In the genomic region with DNA sequence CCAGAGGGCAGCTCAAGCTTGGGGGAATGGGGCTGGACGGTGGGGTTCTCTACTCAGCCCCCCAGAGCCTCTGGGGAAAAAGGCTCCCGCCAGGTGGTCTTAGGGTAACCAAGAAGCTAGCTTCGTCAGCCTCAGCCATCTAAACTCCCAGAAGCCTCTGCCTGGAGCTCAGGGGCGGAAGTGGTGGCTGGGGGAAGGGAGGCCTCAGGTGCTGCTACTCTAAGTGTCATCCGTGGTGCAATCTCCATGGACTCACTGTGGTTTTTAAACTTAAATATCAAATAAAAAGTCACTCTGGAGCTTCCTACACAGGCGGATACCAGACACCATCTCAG, we compare ENCODE assay signal across 9 cellular contexts. TPM values are rescaled to one million over a fixed set of nuclear protein-coding genes. Genes with fewer than 3 reads are reported as not detected.
DNase-seq lines count a peak whose midpoint lies in the region; ATAC-seq, FAIRE-seq and TF ChIP-seq lines count a peak whose summit lies in the region.
"Had no signal": no experiment of that assay in that cellular context is flagged by ENCODE, and none has a peak within 500 bp of the region (broad histone marks: within the 10 kb centered on the region; RNA-seq: fewer than 3 reads in every experiment).

No MANE protein-coding gene starts in this region.

- H3K27ac ChIP-seq in ascending aorta (peak overlapping the region in 1 of 2 donors; percentile 55), small intestine (ENCODE audit: low read depth in 1 of 2, low read length in 1 of 2) (peak overlapping the region; percentile 53 to 61)

- 45 to 55% (median 47%) methylated on average over 6 of the region's 6 CpGs for WGBS in small intestine, 3 donors

- intact Hi-C loops in ascending aorta (cut with DNase I) (no loop called here), posterior vena cava (cut with DNase I) (no loop called here)

- peak; percentile 54 for DNase-seq in T follicular helper cell (ENCODE audit: low read depth)
- DNase-seq in ascending aorta (ENCODE audit: low spot score in 2 of 2): no peak
- peak; percentile 49 for DNase-seq in small intestine
- no peak for DNase-seq in GM03348 (ENCODE audit: low spot score)
- no peak for DNase-seq in posterior vena cava (ENCODE audit: low spot score)
- DNase-seq in EL: no peak

- H3K9me3 ChIP-seq in ascending aorta: no peaks in the 10 kb centered on the region
- H3K9me3 ChIP-seq in small intestine (ENCODE audit: control insufficient read depth, low read depth): no peaks in the 10 kb centered on the region

- H3K36me3 ChIP-seq in ascending aorta (no peaks in the 10 kb centered on the region), small intestine (ENCODE audit: control insufficient read depth in 2 of 2, insufficient read depth in 2 of 2, low read length in 2 of 2) (no peaks in the 10 kb centered on the region)

- H3K4me3 ChIP-seq in ascending aorta: peak overlapping the region; percentile 46 to 65
- peak overlapping the region; percentile 50 to 56 for H3K4me3 ChIP-seq in small intestine (ENCODE audit: low read depth in 1 of 2, low read length in 2 of 2)

- H3K4me1 ChIP-seq in ascending aorta: no peaks in the 10 kb centered on the region
- H3K4me1 ChIP-seq in small intestine (ENCODE audit: control insufficient read depth in 2 of 2, insufficient read depth in 1 of 2, low read depth in 1 of 2, low read length in 1 of 2): no peaks in the 10 kb centered on the region

- ATAC-seq in GM18867 (IDR thresholded peaks at IDR 0.05; ENCODE audit: unreplicated experiment) (peak; percentile 65), HG02981 (IDR thresholded peaks at IDR 0.05; ENCODE audit: unreplicated experiment) (peak; percentile 58)
- ATAC-seq: Panc1 had no signal

- H3K27me3 ChIP-seq in ascending aorta: peaks cover 17% of the 10 kb centered on the region
- H3K27me3 ChIP-seq in small intestine (ENCODE audit: control insufficient read depth in 2 of 2, insufficient read depth in 2 of 2, low read length in 2 of 2): peaks cover 0 to 3% of the 10 kb centered on the region in 2 donors

- no peak for TF ChIP-seq CTCF in ascending aorta (IDR thresholded peaks at IDR 0.05)

- FAIRE-seq in small intestine (lab: Jason Lieb, UNC): no peak

RNA-seq across cellular contexts. Expression of gene DOCK2, which starts 0.7 kb away (rescaled TPM):
- total RNA-seq in ascending aorta (33.1 TPM), posterior vena cava (10 to 100 TPM; 26.0 to 33.8 TPM)
- polyA plus RNA-seq in small intestine: 1 to 10 TPM; 1.3 to 3.8 (median 2.2) TPM

RNA-seq across cellular contexts. Expression of gene SPDL1, which starts 54.2 kb away (rescaled TPM):
- total RNA-seq in ascending aorta (5.5 TPM), posterior vena cava (1 to 10 TPM; 6.7 to 7.3 TPM)
- polyA plus RNA-seq in small intestine: 10 to 100 TPM in 1 of 3 donors, 1 to 10 TPM in 2; 2.2 to 13.2 (median 6.2) TPM

Comparison
In these comparisons a context has a peak if more than half of its experiments do, and no peak if none do; other contexts are left out.
1. DNase-seq: peak in T follicular helper cell (single experiment) and small intestine (single experiment); none in ascending aorta (0 of 2), GM03348 (single experiment), posterior vena cava (single experiment) and EL (single experiment).